13 cellular contexts compared by ENCODE assay signal in the genomic region with DNA sequence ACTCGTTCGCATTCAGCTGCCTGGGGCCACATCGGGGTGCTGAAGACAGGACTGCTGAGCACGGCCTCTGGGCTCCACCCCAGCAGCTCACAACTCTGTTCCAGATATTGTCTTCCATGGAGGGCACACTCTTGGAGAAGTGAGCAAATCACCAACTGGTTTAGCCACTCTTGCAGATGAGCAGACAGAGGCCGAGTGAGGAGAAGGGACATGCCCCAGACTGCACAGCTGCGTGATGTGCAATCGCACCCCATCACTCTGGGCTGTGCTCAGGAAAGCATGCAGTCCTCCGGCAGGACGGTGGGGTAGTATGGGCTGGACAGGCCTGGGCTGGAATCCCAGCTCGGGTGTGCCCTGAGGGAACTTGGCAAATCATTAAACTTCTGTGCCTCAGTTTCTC.
DNase-seq lines count a peak whose midpoint lies in the region; ATAC-seq and TF ChIP-seq lines count a peak whose summit lies in the region.
"Had no signal": no experiment of that assay in that cellular context is flagged by ENCODE, and none has a peak within 500 bp of the region (broad histone marks: within the 10 kb centered on the region; RNA-seq: fewer than 3 reads in every experiment).

No MANE protein-coding gene starts in this region.

- H3K4me3 ChIP-seq in mammary epithelial cell (replicated peaks in 1 of 3; ENCODE audit: insufficient read depth in 1 of 3, low read depth in 2 of 3, low read length in 3 of 3) = peak overlapping the region in 1 of 3 experiments; percentile 19
- no peak overlapping the region for H3K4me3 ChIP-seq in PC-3 (ENCODE audit: low read length)
- H3K4me3 ChIP-seq: cardiac muscle cell, lung, SJCRH30 had no signal

- H3K9me3 ChIP-seq in mammary epithelial cell (replicated peaks; ENCODE audit: insufficient read depth, low read length) (no peaks in the 10 kb centered on the region), PC-3 (ENCODE audit: low read length) (no peaks in the 10 kb centered on the region)
- H3K9me3 ChIP-seq: SJCRH30 had no signal

- no peaks in the 10 kb centered on the region for H3K9me2 ChIP-seq in PC-3 (replicated peaks; ENCODE audit: low read length)

- ATAC-seq in left lobe of liver (peak; percentile 36), HG03135 (IDR thresholded peaks at IDR 0.05; ENCODE audit: unreplicated experiment) (no peak), PC-3 (no peak)

- intact Hi-C loops in mammary epithelial cell (cut with micrococcal nuclease) (loop anchor here (1.0 to 10.0 kb wide), 3 partner anchors 40 to 172 kb away; a partner anchor contains a TSS), PC-3 (cut with micrococcal nuclease) (no loop called here)

- peak overlapping the region; percentile 63 for H3K9ac ChIP-seq in mammary epithelial cell (ENCODE audit: insufficient read depth, low read length)
- no peak overlapping the region for H3K9ac ChIP-seq in PC-3 (ENCODE audit: low read length)

- peak overlapping the region; percentile 46 for H2AFZ ChIP-seq in mammary epithelial cell (ENCODE audit: low read depth, low read length)
- H2AFZ ChIP-seq in PC-3 (ENCODE audit: low read length) = no peak overlapping the region

- peaks cover 48 to 54% (median 52%) of the 10 kb centered on the region in 3 donors for H3K4me1 Mint-ChIP-seq in IgD-negative memory B cell

- no peaks in the 10 kb centered on the region for H3F3A ChIP-seq in PC-3 (ENCODE audit: low read length, unreplicated experiment)

- CTCF ChIA-PET in mammary epithelial cell (lab: Charles Lee; ENCODE audit: low non-redundant PET) = interaction anchor here (0.6 to 1.0 kb wide), 2 partner anchors 108 to 109 kb away, joined by 3 to 5 read pairs; no protein-coding TSS in a partner anchor
- CTCF ChIA-PET in PC-3 (lab: Charles Lee) = no interaction called here

- DNase-seq in mammary epithelial cell (peak; percentile 79), left lobe of liver (ENCODE audit: low spot score) (no peak), C1 segment of cervical spinal cord (lab: John Stamatoyannopoulos, UW) (no peak), PC-3 (no peak), NCI-H1092 (lab: John Stamatoyannopoulos, UW) (no peak)
- DNase-seq: AML-193, SJCRH30 had no signal

- peak overlapping the region; percentile 72 for H3K4me2 ChIP-seq in mammary epithelial cell (ENCODE audit: insufficient read depth, low read depth, low read length)
- no peak overlapping the region for H3K4me2 ChIP-seq in PC-3 (ENCODE audit: low read length)

- H3K4me1 ChIP-seq in mammary epithelial cell (ENCODE audit: insufficient read depth, low read length) (peaks cover 28% of the 10 kb centered on the region), PC-3 (ENCODE audit: insufficient read depth, low read length) (no peaks in the 10 kb centered on the region; the same call in 1 of the 2 replicates)

- peaks cover 23% of the 10 kb centered on the region for H3K79me2 ChIP-seq in mammary epithelial cell (ENCODE audit: insufficient read depth, low read length)
- no peaks in the 10 kb centered on the region for H3K79me2 ChIP-seq in PC-3 (ENCODE audit: low read length)

- H3K27ac ChIP-seq in mammary epithelial cell (ENCODE audit: insufficient read depth, low read depth, low read length) = peak overlapping the region; percentile 78
- peak overlapping the region; percentile 85 for H3K27ac ChIP-seq in temporal lobe (ENCODE audit: low read depth, low read length)
- H3K27ac ChIP-seq in PC-3 (ENCODE audit: low read length) = no peak overlapping the region
- H3K27ac ChIP-seq: cardiac muscle cell, SJCRH30 had no signal

- POLR2A ChIA-PET in PC-3 (lab: Charles Lee; ENCODE audit: unreplicated experiment) = no interaction called here

- H3K4me3 Mint-ChIP-seq in IgD-negative memory B cell = peak overlapping the region in 2 of 4 donors; percentile 45 to 72
- H3K4me3 Mint-ChIP-seq: activated naive CD4-positive, alpha-beta T cell treated with anti-CD3 and anti-CD28 coated beads for 36 hours had no signal

- dilution Hi-C loops in mammary epithelial cell (cut with HindIII; ENCODE audit: low sequenced_read_pairs) = no loop called here

- H3K36me3 Mint-ChIP-seq in IgD-negative memory B cell = peaks cover 7% of the 10 kb centered on the region

- H3K36me3 ChIP-seq in mammary epithelial cell (ENCODE audit: insufficient read depth, low read length) = no peaks in the 10 kb centered on the region
- no peaks in the 10 kb centered on the region for H3K36me3 ChIP-seq in PC-3 (ENCODE audit: low read depth, low read length)
- H3K36me3 ChIP-seq: cardiac muscle cell, SJCRH30 had no signal

- WGBS in mammary epithelial cell (ENCODE audit: low coverage, missing lambda C conversion rate) = 0% methylated on average over 10 of the region's 10 CpGs

- in situ Hi-C loops in mammary epithelial cell (cut with MboI; ENCODE audit: low sequenced_read_pairs in 2 of 2) = loop anchor here in 1 of 2 donors (25.0 kb wide), 1 partner anchor 105 kb away; a partner anchor contains a TSS

- TF ChIP-seq CTCF in mammary epithelial cell (conservative IDR thresholded peaks at IDR 0.05 in 1 of 2, IDR thresholded peaks at IDR 0.05 in 1 of 2; ENCODE audit: extremely low read depth in 1 of 2, insufficient read depth in 1 of 2, low read depth in 1 of 2, low read length in 2 of 2) (no peak), PC-3 (conservative IDR thresholded peaks at IDR 0.05; ENCODE audit: low read depth, low read length) (no peak)

- H4K20me1 ChIP-seq in mammary epithelial cell (ENCODE audit: insufficient read depth, low read length) (no peaks in the 10 kb centered on the region), PC-3 (ENCODE audit: low read length) (no peaks in the 10 kb centered on the region)

- no peaks in the 10 kb centered on the region for H3K27me3 ChIP-seq in mammary epithelial cell (ENCODE audit: insufficient read depth, low read length)
- no peaks in the 10 kb centered on the region for H3K27me3 ChIP-seq in PC-3 (ENCODE audit: low read length)
- H3K27me3 ChIP-seq: cardiac muscle cell, SJCRH30 had no signal

- no peaks in the 10 kb centered on the region for H3K27me3 Mint-ChIP-seq in IgD-negative memory B cell

- H3K27ac Mint-ChIP-seq in IgD-negative memory B cell = peak overlapping the region; percentile 10 to 98 (median 94)
- H3K27ac Mint-ChIP-seq: activated naive CD4-positive, alpha-beta T cell treated with anti-CD3 and anti-CD28 coated beads for 36 hours had no signal

- no TSS peak for BruUV-seq in mammary epithelial cell (replicated peaks; lab: Mats Ljungman, UMichigan)
- no TSS peak for BruUV-seq in PC-3 (replicated peaks; lab: Mats Ljungman, UMichigan)

- H3K9me3 Mint-ChIP-seq in IgD-negative memory B cell = peaks cover 0 to 2% (median 0%) of the 10 kb centered on the region in 3 donors
